Comparison of ENCODE assay signal across 17 cellular contexts in genomic region chr4:4711902-4712301, GRCh38.
DNase-seq lines count a peak whose midpoint lies in the region; ATAC-seq and TF ChIP-seq lines count a peak whose summit lies in the region.
"Had no signal": no experiment of that assay in that cellular context is flagged by ENCODE, and none has a peak within 500 bp of the region (broad histone marks: within the 10 kb centered on the region; RNA-seq: fewer than 3 reads in every experiment).

No MANE protein-coding gene starts in this region.

- no peaks in the 10 kb centered on the region for H3K79me2 ChIP-seq in HCT116 (ENCODE audit: insufficient read depth, low read length)
- H3K79me2 ChIP-seq in mesendoderm (ENCODE audit: control insufficient read depth, insufficient read depth, low read length), result no peaks in the 10 kb centered on the region

- peak; percentile 23 for DNase-seq in HCT116 (ENCODE audit: low read depth, low spot score)
- DNase-seq in body of pancreas, result peak in 1 of 4 donors; percentile 14
- peak; percentile 60 for DNase-seq in mesendoderm
- no peak for DNase-seq in adrenal gland
- DNase-seq: ACHN; BE2C; C1 segment of cervical spinal cord; CD4-positive, CD25-positive, alpha-beta regulatory T cell; CD8-positive, alpha-beta memory T cell; COR-L47; DMS 273 treated with DMSO at 0.1 percent for 48 hours; DMS53; DND-41; EL had no signal

- no peaks in the 10 kb centered on the region for H3K79me1 ChIP-seq in mesendoderm (ENCODE audit: low read length)

- TF ChIP-seq RAD21 in HCT116 (IDR thresholded peaks at IDR 0.05; ENCODE audit: low read depth), result no peak

- RAD21 ChIA-PET in HCT116 (lab: Charles Lee; ENCODE audit: low non-redundant PET in 1 of 2, low total read pairs in 2 of 2, uncharacterized antibody in 2 of 2, unreplicated experiment in 2 of 2), result no interaction called here

- H3K56ac ChIP-seq in mesendoderm (ENCODE audit: low read length), result no peak overlapping the region

- no peak overlapping the region for H3K4ac ChIP-seq in mesendoderm (ENCODE audit: low read depth, low read length)

- no peak overlapping the region for H2BK5ac ChIP-seq in mesendoderm (ENCODE audit: low read length)

- peak overlapping the region; percentile 67 for H3K4me2 ChIP-seq in HCT116 (ENCODE audit: low read length)
- no peak overlapping the region for H3K4me2 ChIP-seq in mesendoderm (ENCODE audit: low read length)

- H3K27me3 ChIP-seq in HCT116 (ENCODE audit: insufficient read depth, low read length), result no peaks in the 10 kb centered on the region
- no peaks in the 10 kb centered on the region for H3K27me3 ChIP-seq in body of pancreas
- H3K27me3 ChIP-seq in mesendoderm (ENCODE audit: insufficient read depth, low read length, poor library complexity), result no peaks in the 10 kb centered on the region
- no peaks in the 10 kb centered on the region for H3K27me3 ChIP-seq in adrenal gland
- H3K27me3 ChIP-seq: BE2C had no signal

- H4K20me1 ChIP-seq in HCT116 (ENCODE audit: insufficient read depth), result no peaks in the 10 kb centered on the region

- H3K36me3 ChIP-seq in HCT116 (ENCODE audit: control insufficient read depth in 1 of 2, insufficient read depth in 2 of 2, low read length in 2 of 2) (no peaks in the 10 kb centered on the region), body of pancreas (replicated peaks in 1 of 2; ENCODE audit: insufficient read depth in 1 of 2, low read depth in 2 of 2) (no peaks in the 10 kb centered on the region), mesendoderm (ENCODE audit: control insufficient read depth, insufficient read depth, low read length) (no peaks in the 10 kb centered on the region), adrenal gland (replicated peaks in 1 of 2) (no peaks in the 10 kb centered on the region)
- H3K36me3 ChIP-seq: BE2C had no signal

- BruUV-seq in HCT116 (replicated peaks; lab: Mats Ljungman, UMichigan), result no TSS peak

- no peak overlapping the region for H3K18ac ChIP-seq in mesendoderm (ENCODE audit: low read length)

- H3K27ac ChIP-seq in HCT116 (ENCODE audit: low read depth, low read length) (peak overlapping the region; percentile 2; the same call in 1 of the 2 replicates), body of pancreas (no peak overlapping the region), mesendoderm (ENCODE audit: low read depth, low read length) (no peak overlapping the region), adrenal gland (no peak overlapping the region)

- no peak overlapping the region for H2AK5ac ChIP-seq in mesendoderm (ENCODE audit: low read length)

- no peak overlapping the region for H2AFZ ChIP-seq in HCT116 (ENCODE audit: low read depth, low read length, poor library complexity, severe bottlenecking)

- no peak overlapping the region for H2BK120ac ChIP-seq in mesendoderm (ENCODE audit: low read depth, low read length)

- TF ChIP-seq POLR2A in HCT116 (IDR thresholded peaks at IDR 0.05; ENCODE audit: borderline replicate concordance, extremely low read depth, insufficient read depth, insufficient read length), result no peak
- no peak for TF ChIP-seq POLR2A in body of pancreas (IDR thresholded peaks at IDR 0.05)
- TF ChIP-seq POLR2A in adrenal gland (IDR thresholded peaks at IDR 0.05), result no peak

- CTCF ChIA-PET in HCT116 (lab: Charles Lee), result interaction anchor here (0.9 kb wide), 1 partner anchor 18 kb away, joined by 3 read pairs; no protein-coding TSS in a partner anchor

- no peaks in the 10 kb centered on the region for H3K9me2 ChIP-seq in HCT116 (ENCODE audit: insufficient read depth)

- 0 out of 4 replicates have a peak overlapping the region, but pooled peaks of 1 of the 2 experiments have one; percentile 16 for H3K4me3 ChIP-seq in HCT116 (replicated peaks in 1 of 2; ENCODE audit: low read depth in 1 of 2, low read length in 2 of 2)
- no peak overlapping the region for H3K4me3 ChIP-seq in body of pancreas
- H3K4me3 ChIP-seq in mesendoderm (ENCODE audit: low read length), result no peak overlapping the region
- no peak overlapping the region for H3K4me3 ChIP-seq in adrenal gland
- H3K4me3 ChIP-seq: GM12878 had no signal

- WGBS in body of pancreas, 2 donors, result 61 to 72% methylated on average over 3 of the region's 3 CpGs
- no CpG with 5 or more reads among the region's 3 CpGs for WGBS in mesendoderm (ENCODE audit: extremely low coverage, insufficient coverage, low lambda C conversion rate)
- WGBS in adrenal gland, 4 donors, result 93 to 95% (median 94%) methylated on average over 3 of the region's 3 CpGs

- intact Hi-C loops in HCT116 (cut with micrococcal nuclease) (no loop called here), body of pancreas (cut with DNase I) (no loop called here), adrenal gland (cut with DNase I) (no loop called here)

- no peak overlapping the region for H4K5ac ChIP-seq in mesendoderm (ENCODE audit: low read length)

- H3K4me1 ChIP-seq in HCT116 (ENCODE audit: control insufficient read depth in 1 of 2, insufficient read depth in 2 of 2, low read length in 2 of 2) (peaks cover 17 to 35% of the 10 kb centered on the region in 2 experiments), body of pancreas (no peaks in the 10 kb centered on the region), mesendoderm (ENCODE audit: control insufficient read depth, low read depth, low read length) (no peaks in the 10 kb centered on the region), adrenal gland (replicated peaks in 1 of 2) (no peaks in the 10 kb centered on the region)
- H3K4me1 ChIP-seq: BE2C had no signal

- H2BK15ac ChIP-seq in mesendoderm (replicated peaks; ENCODE audit: low read depth), result no peak overlapping the region

- H3K23ac ChIP-seq in mesendoderm (ENCODE audit: low read length), result no peak overlapping the region

- H3K9ac ChIP-seq in HCT116 (ENCODE audit: low read length) (no peak overlapping the region), mesendoderm (ENCODE audit: low read length) (no peak overlapping the region)

- no peak overlapping the region for H4K8ac ChIP-seq in mesendoderm (ENCODE audit: low read depth, low read length)

- ATAC-seq in HCT116 (peak; percentile 88), body of pancreas (peak; percentile 38), HG02973 (IDR thresholded peaks at IDR 0.05; ENCODE audit: unreplicated experiment) (no peak), GM21526 (IDR thresholded peaks at IDR 0.05; ENCODE audit: low FRiP score, unreplicated experiment) (no peak)
- ATAC-seq: GM12878 had no signal

- no peaks in the 10 kb centered on the region for H3K9me3 ChIP-seq in HCT116 (ENCODE audit: control insufficient read depth in 1 of 2, insufficient read depth in 1 of 2, low read depth in 1 of 2, low read length in 2 of 2)
- no peaks in the 10 kb centered on the region for H3K9me3 ChIP-seq in body of pancreas
- no peaks in the 10 kb centered on the region for H3K9me3 ChIP-seq in adrenal gland (replicated peaks in 1 of 3)
- H3K9me3 ChIP-seq: BE2C had no signal

- TF ChIP-seq CTCF in HCT116 (IDR thresholded peaks at IDR 0.05 in 2 of 3, conservative IDR thresholded peaks at IDR 0.05 in 1 of 3; ENCODE audit: borderline replicate concordance in 1 of 3, insufficient read depth in 1 of 3, low read depth in 2 of 3, low read length in 2 of 3), result no peak
- TF ChIP-seq CTCF in body of pancreas (IDR thresholded peaks at IDR 0.05), result no peak
- TF ChIP-seq CTCF in adrenal gland (IDR thresholded peaks at IDR 0.05), result no peak

- POLR2A ChIA-PET in HCT116 (lab: Charles Lee), result no interaction called here

TF ChIP-seq in HCT116, 20 proteins besides CTCF, POLR2A, EP300 and RAD21:
- 0 out of 2 replicates have a peak, but pooled peaks have one; percentile 17 for TF ChIP-seq SP1 (IDR thresholded peaks at IDR 0.05; ENCODE audit: low read depth)
- no peak for TF ChIP-seq REST (IDR thresholded peaks at IDR 0.05; ENCODE audit: low read depth)
- 0 out of 2 replicates have a peak, but pooled peaks have one; percentile 19 for TF ChIP-seq FOSL1 (IDR thresholded peaks at IDR 0.05; ENCODE audit: low read depth)
TF ChIP-seq in HCT116: peak in this region for 2.

Comparison
In these comparisons a context has a peak if more than half of its experiments do, and no peak if none do; other contexts are left out.
1. ATAC-seq: peak in HCT116 (single experiment) and body of pancreas (single experiment); none in HG02973 (single experiment) and GM21526 (single experiment).
2. DNase-seq: peak in HCT116 (single experiment) and mesendoderm (single experiment); none in adrenal gland (0 of 7).